10 cellular contexts compared by ENCODE assay signal in genomic region chr5:139985733-139986132, GRCh38. TPM values are rescaled to one million over a fixed set of nuclear protein-coding genes. Genes with fewer than 3 reads are reported as not detected.
A peak's percentile ranks its signal among the peaks of the same experiment; 100 is the strongest.
DNase-seq lines count a peak whose midpoint lies in the region; ATAC-seq and TF ChIP-seq lines count a peak whose summit lies in the region.
"Had no signal": no experiment of that assay in that cellular context is flagged by ENCODE, and none has a peak within 500 bp of the region (broad histone marks: within the 10 kb centered on the region; RNA-seq: fewer than 3 reads in every experiment).

No MANE protein-coding gene starts in this region.

- TF ChIP-seq CTCF in GM23338 (conservative IDR thresholded peaks at IDR 0.05; ENCODE audit: low read depth in 2 of 2): no peak

- ATAC-seq in naive thymus-derived CD4-positive, alpha-beta T cell: peak; percentile 66
- ATAC-seq in GM23338 (no peak), HG03135 (IDR thresholded peaks at IDR 0.05; ENCODE audit: unreplicated experiment) (no peak)

- CTCF ChIA-PET in naive thymus-derived CD4-positive, alpha-beta T cell (lab: Charles Lee): interaction anchor here (1.2 kb wide), 1 partner anchor 17 kb away, joined by 5 read pairs; no protein-coding TSS in a partner anchor
- CTCF ChIA-PET in activated CD4-positive, alpha-beta T cell treated with anti-CD3 and anti-CD28 coated beads, Interleukin-2, amount 10 ng/mL, durations not matched to agents 7 days and 5 days (lab: Charles Lee): interaction anchor here (0.6 to 1.2 kb wide), 3 partner anchors 17 to 149 kb away, joined by 3 to 4 read pairs (median 3); no protein-coding TSS in a partner anchor

- no peaks in the 10 kb centered on the region for H3K9me3 ChIP-seq in naive thymus-derived CD4-positive, alpha-beta T cell (ENCODE audit: control insufficient read depth in 2 of 3, low read length in 3 of 3)

- no peaks in the 10 kb centered on the region for H3K27me3 ChIP-seq in naive thymus-derived CD4-positive, alpha-beta T cell (ENCODE audit: control insufficient read depth in 2 of 2, insufficient read depth in 2 of 2, low read length in 2 of 2)
- no peaks in the 10 kb centered on the region for H3K27me3 ChIP-seq in GM23338 (ENCODE audit: insufficient read depth)

- H3K27me3 Mint-ChIP-seq in naive thymus-derived CD4-positive, alpha-beta T cell: peaks cover 10 to 32% (median 20%) of the 10 kb centered on the region in 5 donors
- peaks cover 18% of the 10 kb centered on the region for H3K27me3 Mint-ChIP-seq in activated CD4-positive, alpha-beta T cell treated with anti-CD3 and anti-CD28 coated beads, Interleukin-2, amount 10 ng/mL, durations not matched to agents 7 days and 5 days
- H3K27me3 Mint-ChIP-seq in GM23338 (ENCODE audit: insufficient read depth, low read depth, poor library complexity): peaks cover 6% of the 10 kb centered on the region

- H3K4me1 ChIP-seq in naive thymus-derived CD4-positive, alpha-beta T cell (ENCODE audit: control insufficient read depth in 2 of 2, insufficient read depth in 2 of 2, low read length in 2 of 2): no peaks in the 10 kb centered on the region
- peaks cover 6% of the 10 kb centered on the region; the same call in 1 of the 2 replicates for H3K4me1 ChIP-seq in GM23338 (ENCODE audit: insufficient read depth)

- intact Hi-C loops in naive thymus-derived CD4-positive, alpha-beta T cell (cut with micrococcal nuclease): no loop called here

- H3F3A ChIP-seq in GM23338 (replicated peaks; ENCODE audit: low read depth): no peaks in the 10 kb centered on the region

- no peak overlapping the region for H3K4me3 ChIP-seq in naive thymus-derived CD4-positive, alpha-beta T cell (ENCODE audit: low read length)
- no peak overlapping the region for H3K4me3 ChIP-seq in GM23338

- H4K20me1 ChIP-seq in GM23338 (replicated peaks; ENCODE audit: insufficient read depth): no peaks in the 10 kb centered on the region

- peak overlapping the region in 1 of 9 donors; percentile 47 for H3K27ac Mint-ChIP-seq in naive thymus-derived CD4-positive, alpha-beta T cell
- H3K27ac Mint-ChIP-seq in activated CD4-positive, alpha-beta T cell treated with anti-CD3 and anti-CD28 coated beads, Interleukin-2, amount 10 ng/mL, durations not matched to agents 7 days and 5 days: no peak overlapping the region
- no peak overlapping the region for H3K27ac Mint-ChIP-seq in GM23338

- POLR2A ChIA-PET in naive thymus-derived CD4-positive, alpha-beta T cell (lab: Charles Lee): no interaction called here
- POLR2A ChIA-PET in activated CD4-positive, alpha-beta T cell treated with anti-CD3 and anti-CD28 coated beads, Interleukin-2, amount 10 ng/mL, durations not matched to agents 7 days and 5 days (lab: Charles Lee): no interaction called here

- no peaks in the 10 kb centered on the region for H3K79me2 ChIP-seq in GM23338 (replicated peaks; ENCODE audit: insufficient read depth)

- no peaks in the 10 kb centered on the region for H3K9me3 Mint-ChIP-seq in naive thymus-derived CD4-positive, alpha-beta T cell
- no peaks in the 10 kb centered on the region for H3K9me3 Mint-ChIP-seq in activated CD4-positive, alpha-beta T cell treated with anti-CD3 and anti-CD28 coated beads, Interleukin-2, amount 10 ng/mL, durations not matched to agents 7 days and 5 days
- no peaks in the 10 kb centered on the region for H3K9me3 Mint-ChIP-seq in GM23338

- no peak overlapping the region for H3K4me2 ChIP-seq in GM23338

- DNase-seq in ELR (ENCODE audit: low read depth) (peak; percentile 95), NCI-H2227 treated with DMSO at 0.1 percent for 48 hours (lab: John Stamatoyannopoulos, UW) (peak; percentile 29), cerebellar nuclear complex (lab: John Stamatoyannopoulos, UW) (peak; percentile 29 to 37), GM23338 (ENCODE audit: low spot score) (no peak), SHP77 (lab: John Stamatoyannopoulos, UW) (no peak)
- no peak for DNase-seq in naive thymus-derived CD4-positive, alpha-beta T cell
- no peak for DNase-seq in activated CD4-positive, alpha-beta T cell treated with anti-CD3 and anti-CD28 coated beads, Interleukin-2, amount 10 ng/mL, durations not matched to agents 7 days and 5 days
- DNase-seq: activated CD4-positive, CD25-positive, alpha-beta regulatory T cell treated with anti-CD3 and anti-CD28 coated beads, Interleukin-2, amount 50 U/mL, for 72 hours; NCI-H1930 had no signal

- no peaks in the 10 kb centered on the region for H3K9me2 ChIP-seq in GM23338 (ENCODE audit: insufficient read depth)

- no peak overlapping the region for H3K4me3 Mint-ChIP-seq in naive thymus-derived CD4-positive, alpha-beta T cell
- H3K4me3 Mint-ChIP-seq in activated CD4-positive, alpha-beta T cell treated with anti-CD3 and anti-CD28 coated beads, Interleukin-2, amount 10 ng/mL, durations not matched to agents 7 days and 5 days: no peak overlapping the region
- H3K4me3 Mint-ChIP-seq in GM23338: no peak overlapping the region

- H3K36me3 ChIP-seq in naive thymus-derived CD4-positive, alpha-beta T cell (ENCODE audit: control insufficient read depth in 2 of 3, insufficient read depth in 3 of 3, low read length in 3 of 3): no peaks in the 10 kb centered on the region
- no peaks in the 10 kb centered on the region for H3K36me3 ChIP-seq in GM23338 (ENCODE audit: insufficient read depth)

- peaks cover 0 to 7% (median 0%) of the 10 kb centered on the region in 7 donors for H3K4me1 Mint-ChIP-seq in naive thymus-derived CD4-positive, alpha-beta T cell
- H3K4me1 Mint-ChIP-seq in activated CD4-positive, alpha-beta T cell treated with anti-CD3 and anti-CD28 coated beads, Interleukin-2, amount 10 ng/mL, durations not matched to agents 7 days and 5 days: no peaks in the 10 kb centered on the region
- H3K4me1 Mint-ChIP-seq in GM23338: peaks cover 12% of the 10 kb centered on the region

- no peaks in the 10 kb centered on the region for H3K36me3 Mint-ChIP-seq in naive thymus-derived CD4-positive, alpha-beta T cell
- H3K36me3 Mint-ChIP-seq in activated CD4-positive, alpha-beta T cell treated with anti-CD3 and anti-CD28 coated beads, Interleukin-2, amount 10 ng/mL, durations not matched to agents 7 days and 5 days (ENCODE audit: low read depth): no peaks in the 10 kb centered on the region
- H3K36me3 Mint-ChIP-seq in GM23338 (ENCODE audit: low read depth): no peaks in the 10 kb centered on the region

- H3K27ac ChIP-seq in naive thymus-derived CD4-positive, alpha-beta T cell (ENCODE audit: low read depth, low read length): no peak overlapping the region
- no peak overlapping the region for H3K27ac ChIP-seq in GM23338 (ENCODE audit: low read depth)

- no peak overlapping the region for H2AFZ ChIP-seq in GM23338

TF ChIP-seq in GM23338, 12 proteins besides CTCF, POLR2A, EP300 and RAD21 (continues in another document):
- TF ChIP-seq ETS1 (IDR thresholded peaks at IDR 0.05): no peak
- TF ChIP-seq STAT1 (IDR thresholded peaks at IDR 0.05; ENCODE audit: unreplicated experiment): no peak
- no peak for TF ChIP-seq ZNF114 (CRISPR knock-in tag; IDR thresholded peaks at IDR 0.05)
- no peak for TF ChIP-seq ZNF331 (CRISPR knock-in tag; IDR thresholded peaks at IDR 0.05; ENCODE audit: low read depth)
- no peak for TF ChIP-seq EZH2phosphoT487 (IDR thresholded peaks at IDR 0.05; ENCODE audit: unreplicated experiment)
- no peak for TF ChIP-seq REST (IDR thresholded peaks at IDR 0.05; ENCODE audit: unreplicated experiment)
- TF ChIP-seq CREB1 (CRISPR knock-in tag; IDR thresholded peaks at IDR 0.05; ENCODE audit: low read depth): no peak
- TF ChIP-seq POLR2AphosphoS5 (IDR thresholded peaks at IDR 0.05; ENCODE audit: low read depth): no peak
- no peak for TF ChIP-seq NANOG (IDR thresholded peaks at IDR 0.05; ENCODE audit: borderline replicate concordance)
- TF ChIP-seq JUNB (IDR thresholded peaks at IDR 0.05; ENCODE audit: unreplicated experiment): no peak

RNA-seq across cellular contexts. Expression of gene NRG2, which starts 57.4 kb away (rescaled TPM):
- total RNA-seq in naive thymus-derived CD4-positive, alpha-beta T cell: under 1 TPM in 3 of 5 experiments, not detected in 2; 0.11 to 0.22 (median 0.13) TPM
- under 1 TPM in 1 of 2 donors, not detected in 1; 0.05 TPM for polyA plus RNA-seq in naive thymus-derived CD4-positive, alpha-beta T cell
- not detected for total RNA-seq in activated CD4-positive, alpha-beta T cell treated with anti-CD3 and anti-CD28 coated beads, Interleukin-2, amount 10 ng/mL, durations not matched to agents 7 days and 5 days
- total RNA-seq in GM23338 (2014; rRNA removed; shearing (Covaris generic)): 0.70 and 1.3 TPM in 2 replicates
- polyA plus RNA-seq in GM23338 (2016; fragmentation: Nextera tagmentation; extraction: Ambion mirVana): 0.28 and 0.37 TPM in 2 replicates

Comparison
In these comparisons a context has a peak if more than half of its experiments do, and no peak if none do; other contexts are left out.
1. DNase-seq: peak in ELR (single experiment), NCI-H2227 treated with DMSO at 0.1 percent for 48 hours (single experiment) and cerebellar nuclear complex (2 of 2); none in naive thymus-derived CD4-positive, alpha-beta T cell (0 of 9), activated CD4-positive, alpha-beta T cell treated with anti-CD3 and anti-CD28 coated beads, Interleukin-2, amount 10 ng/mL, durations not matched to agents 7 days and 5 days (single experiment), GM23338 (single experiment) and SHP77 (0 of 2).